In the genomic region with DNA sequence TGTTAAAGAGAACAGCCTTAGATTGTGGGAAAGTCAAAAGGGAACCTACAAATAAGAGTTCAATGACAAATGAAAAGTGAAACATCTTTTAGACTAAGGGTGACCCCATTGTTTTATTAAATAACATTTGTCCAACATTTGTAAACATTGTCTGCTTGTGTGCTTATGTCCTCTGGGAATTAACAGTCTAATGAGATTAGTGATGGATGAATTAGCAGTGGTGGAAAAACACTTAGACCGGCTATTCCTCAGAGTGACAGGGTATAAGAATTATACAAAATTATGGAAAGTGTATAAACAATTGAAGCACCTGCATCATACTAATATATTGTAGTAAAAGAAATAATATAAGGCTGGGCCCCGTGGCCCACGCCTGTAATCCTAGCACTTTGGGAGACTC, we compare ENCODE assay signal across 2 cellular contexts.
TF ChIP-seq lines count a peak whose summit lies in the region.

No MANE protein-coding gene starts in this region.

TF ChIP-seq in A549, 52 proteins besides CTCF, POLR2A, EP300 and RAD21:
- TF ChIP-seq TP53 (CRISPR knock-in tag; IDR thresholded peaks at IDR 0.05) (no peak), CEBPB (IDR thresholded peaks at IDR 0.05) (no peak), TFCP2L1 (CRISPR knock-in tag; IDR thresholded peaks at IDR 0.05) (no peak), HOXA7 (CRISPR knock-in tag; IDR thresholded peaks at IDR 0.05) (no peak), ESRRA (IDR thresholded peaks at IDR 0.05; ENCODE audit: borderline replicate concordance, low read length) (no peak), SREBF2 (IDR thresholded peaks at IDR 0.05) (no peak), BHLHE40 (IDR thresholded peaks at IDR 0.05; ENCODE audit: low read depth, low read length) (no peak), FOSB (CRISPR knock-in tag; IDR thresholded peaks at IDR 0.05) (no peak), MYC (IDR thresholded peaks at IDR 0.05; ENCODE audit: borderline replicate concordance, low read length) (no peak), KDM1A (IDR thresholded peaks at IDR 0.05; ENCODE audit: low read depth) (no peak), MAFK (IDR thresholded peaks at IDR 0.05; ENCODE audit: partially characterized antibody) (no peak), NR3C1 (IDR thresholded peaks at IDR 0.05) (no peak), RFX5 (IDR thresholded peaks at IDR 0.05) (no peak), KDM5A (IDR thresholded peaks at IDR 0.05) (no peak), NFE2L2 (conservative IDR thresholded peaks at IDR 0.05; ENCODE audit: low read length) (no peak)
- TF ChIP-seq, protein P1, sequence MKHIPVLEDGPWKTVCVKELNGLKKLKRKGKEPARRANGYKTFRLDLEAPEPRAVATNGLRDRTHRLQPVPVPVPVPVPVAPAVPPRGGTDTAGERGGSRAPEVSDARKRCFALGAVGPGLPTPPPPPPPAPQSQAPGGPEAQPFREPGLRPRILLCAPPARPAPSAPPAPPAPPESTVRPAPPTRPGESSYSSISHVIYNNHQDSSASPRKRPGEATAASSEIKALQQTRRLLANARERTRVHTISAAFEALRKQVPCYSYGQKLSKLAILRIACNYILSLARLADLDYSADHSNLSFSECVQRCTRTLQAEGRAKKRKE (CRISPR knock-in tag; IDR thresholded peaks at IDR 0.05; ENCODE audit: low read depth): no peak
- TF ChIP-seq, protein P2, sequence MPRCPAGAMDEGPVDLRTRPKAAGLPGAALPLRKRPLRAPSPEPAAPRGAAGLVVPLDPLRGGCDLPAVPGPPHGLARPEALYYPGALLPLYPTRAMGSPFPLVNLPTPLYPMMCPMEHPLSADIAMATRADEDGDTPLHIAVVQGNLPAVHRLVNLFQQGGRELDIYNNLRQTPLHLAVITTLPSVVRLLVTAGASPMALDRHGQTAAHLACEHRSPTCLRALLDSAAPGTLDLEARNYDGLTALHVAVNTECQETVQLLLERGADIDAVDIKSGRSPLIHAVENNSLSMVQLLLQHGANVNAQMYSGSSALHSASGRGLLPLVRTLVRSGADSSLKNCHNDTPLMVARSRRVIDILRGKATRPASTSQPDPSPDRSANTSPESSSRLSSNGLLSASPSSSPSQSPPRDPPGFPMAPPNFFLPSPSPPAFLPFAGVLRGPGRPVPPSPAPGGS (IDR thresholded peaks at IDR 0.05): no peak
- TF ChIP-seq, protein P3, sequence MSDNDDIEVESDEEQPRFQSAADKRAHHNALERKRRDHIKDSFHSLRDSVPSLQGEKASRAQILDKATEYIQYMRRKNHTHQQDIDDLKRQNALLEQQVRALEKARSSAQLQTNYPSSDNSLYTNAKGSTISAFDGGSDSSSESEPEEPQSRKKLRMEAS (IDR thresholded peaks at IDR 0.05): no peak
- TF ChIP-seq, protein P4, sequence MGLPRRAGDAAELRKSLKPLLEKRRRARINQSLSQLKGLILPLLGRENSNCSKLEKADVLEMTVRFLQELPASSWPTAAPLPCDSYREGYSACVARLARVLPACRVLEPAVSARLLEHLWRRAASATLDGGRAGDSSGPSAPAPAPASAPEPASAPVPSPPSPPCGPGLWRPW (IDR thresholded peaks at IDR 0.05): no peak

TF ChIP-seq in GM12878, 131 proteins besides CTCF, POLR2A, EP300 and RAD21:
- TF ChIP-seq ZNF217 (IDR thresholded peaks at IDR 0.05) (no peak), IRF4 (IDR thresholded peaks at IDR 0.05; ENCODE audit: low read depth, low read length) (no peak), ZNF24 (IDR thresholded peaks at IDR 0.05) (no peak), NFXL1 (IDR thresholded peaks at IDR 0.05; ENCODE audit: borderline replicate concordance) (no peak), JUNB (IDR thresholded peaks at IDR 0.05) (no peak), ATF7 (IDR thresholded peaks at IDR 0.05; ENCODE audit: low read depth) (no peak), NR2C2 (IDR thresholded peaks at IDR 0.05; ENCODE audit: borderline replicate concordance, control insufficient read depth, insufficient read length, low read depth) (no peak), RB1 (IDR thresholded peaks at IDR 0.05; ENCODE audit: borderline replicate concordance) (no peak), SP1 (IDR thresholded peaks at IDR 0.05; ENCODE audit: low read depth, low read length) (no peak), MXI1 (IDR thresholded peaks at IDR 0.05; ENCODE audit: low read depth, low read length) (no peak), EGR1 (IDR thresholded peaks at IDR 0.05; ENCODE audit: borderline replicate concordance in 1 of 2, low read depth in 2 of 2, low read length in 2 of 2) (no peak), CBX3 (IDR thresholded peaks at IDR 0.05; ENCODE audit: borderline replicate concordance, low read depth) (no peak), HDAC6 (IDR thresholded peaks at IDR 0.05; ENCODE audit: unreplicated experiment) (no peak), STAT3 (IDR thresholded peaks at IDR 0.05; ENCODE audit: low read depth, low read length) (no peak), TCF12 (IDR thresholded peaks at IDR 0.05; ENCODE audit: low read depth, low read length) (no peak), NBN (IDR thresholded peaks at IDR 0.05) (no peak), ETV6 (conservative IDR thresholded peaks at IDR 0.05 in 1 of 2, IDR thresholded peaks at IDR 0.05 in 1 of 2; ENCODE audit: borderline replicate concordance in 1 of 2, low read depth in 1 of 2) (no peak), CHD1 (IDR thresholded peaks at IDR 0.05; ENCODE audit: low read depth, low read length) (no peak), ZBED1 (IDR thresholded peaks at IDR 0.05; ENCODE audit: borderline replicate concordance) (no peak)
- TF ChIP-seq, protein P2 (IDR thresholded peaks at IDR 0.05; ENCODE audit: borderline replicate concordance, insufficient read depth, low read depth, low read length, poor library complexity, severe bottlenecking): no peak
